In the genomic region with DNA sequence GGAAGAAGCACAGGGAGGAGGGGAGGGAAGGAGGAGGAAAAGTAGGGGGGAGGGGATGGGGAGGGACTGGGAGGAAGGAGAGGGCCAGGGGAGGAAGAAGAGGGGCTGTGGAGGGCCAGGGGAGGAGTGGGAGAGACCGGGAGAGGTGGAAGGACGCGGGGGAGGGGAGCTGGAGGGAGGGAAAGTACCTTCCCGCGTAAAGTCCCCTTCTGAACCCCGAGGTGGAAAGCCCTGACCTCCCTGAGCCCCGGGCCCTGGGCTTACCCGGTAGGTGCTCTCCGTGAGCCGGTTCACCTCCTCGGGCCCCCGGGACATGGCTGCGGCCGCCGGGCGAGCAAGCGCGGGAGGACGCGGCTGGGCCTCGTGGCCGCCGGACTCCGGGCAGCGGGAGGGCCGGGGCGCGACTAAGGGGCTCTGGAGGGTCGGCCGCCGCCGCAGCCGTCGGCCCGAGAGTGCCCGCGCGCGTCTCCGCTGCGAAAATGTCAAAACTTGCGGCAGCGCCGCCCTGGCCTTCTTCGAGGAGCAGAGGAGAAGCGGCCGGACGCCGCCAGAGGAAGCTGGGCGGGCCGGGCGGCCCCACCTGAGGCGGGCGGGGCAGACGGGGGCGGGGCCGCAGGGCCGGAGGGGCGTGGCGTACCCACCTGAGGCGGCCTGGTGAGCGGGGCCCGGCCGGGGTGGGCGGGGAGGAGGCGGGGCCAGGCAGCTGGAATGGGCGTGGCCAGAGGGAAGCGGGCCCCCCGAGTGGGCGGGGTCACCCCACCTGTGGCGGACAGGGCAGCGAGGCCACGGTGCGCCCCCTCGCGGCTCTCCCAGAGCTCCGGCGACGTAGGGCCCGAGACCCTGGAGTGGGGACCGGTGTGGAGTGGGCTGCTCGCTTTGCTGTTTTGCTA, we compare ENCODE assay signal across 1 cellular context.
TF ChIP-seq lines count a peak whose summit lies in the region.

Gene BAIAP2L1 (minus strand): TSS at position 553 of the 890 bp plus-strand sequence. CDS start 238 bp downstream, at position 315.

TF ChIP-seq in K562, 482 proteins besides CTCF, POLR2A, EP300 and RAD21 (continued from another document and continues in another):
- TF ChIP-seq, protein P1, sequence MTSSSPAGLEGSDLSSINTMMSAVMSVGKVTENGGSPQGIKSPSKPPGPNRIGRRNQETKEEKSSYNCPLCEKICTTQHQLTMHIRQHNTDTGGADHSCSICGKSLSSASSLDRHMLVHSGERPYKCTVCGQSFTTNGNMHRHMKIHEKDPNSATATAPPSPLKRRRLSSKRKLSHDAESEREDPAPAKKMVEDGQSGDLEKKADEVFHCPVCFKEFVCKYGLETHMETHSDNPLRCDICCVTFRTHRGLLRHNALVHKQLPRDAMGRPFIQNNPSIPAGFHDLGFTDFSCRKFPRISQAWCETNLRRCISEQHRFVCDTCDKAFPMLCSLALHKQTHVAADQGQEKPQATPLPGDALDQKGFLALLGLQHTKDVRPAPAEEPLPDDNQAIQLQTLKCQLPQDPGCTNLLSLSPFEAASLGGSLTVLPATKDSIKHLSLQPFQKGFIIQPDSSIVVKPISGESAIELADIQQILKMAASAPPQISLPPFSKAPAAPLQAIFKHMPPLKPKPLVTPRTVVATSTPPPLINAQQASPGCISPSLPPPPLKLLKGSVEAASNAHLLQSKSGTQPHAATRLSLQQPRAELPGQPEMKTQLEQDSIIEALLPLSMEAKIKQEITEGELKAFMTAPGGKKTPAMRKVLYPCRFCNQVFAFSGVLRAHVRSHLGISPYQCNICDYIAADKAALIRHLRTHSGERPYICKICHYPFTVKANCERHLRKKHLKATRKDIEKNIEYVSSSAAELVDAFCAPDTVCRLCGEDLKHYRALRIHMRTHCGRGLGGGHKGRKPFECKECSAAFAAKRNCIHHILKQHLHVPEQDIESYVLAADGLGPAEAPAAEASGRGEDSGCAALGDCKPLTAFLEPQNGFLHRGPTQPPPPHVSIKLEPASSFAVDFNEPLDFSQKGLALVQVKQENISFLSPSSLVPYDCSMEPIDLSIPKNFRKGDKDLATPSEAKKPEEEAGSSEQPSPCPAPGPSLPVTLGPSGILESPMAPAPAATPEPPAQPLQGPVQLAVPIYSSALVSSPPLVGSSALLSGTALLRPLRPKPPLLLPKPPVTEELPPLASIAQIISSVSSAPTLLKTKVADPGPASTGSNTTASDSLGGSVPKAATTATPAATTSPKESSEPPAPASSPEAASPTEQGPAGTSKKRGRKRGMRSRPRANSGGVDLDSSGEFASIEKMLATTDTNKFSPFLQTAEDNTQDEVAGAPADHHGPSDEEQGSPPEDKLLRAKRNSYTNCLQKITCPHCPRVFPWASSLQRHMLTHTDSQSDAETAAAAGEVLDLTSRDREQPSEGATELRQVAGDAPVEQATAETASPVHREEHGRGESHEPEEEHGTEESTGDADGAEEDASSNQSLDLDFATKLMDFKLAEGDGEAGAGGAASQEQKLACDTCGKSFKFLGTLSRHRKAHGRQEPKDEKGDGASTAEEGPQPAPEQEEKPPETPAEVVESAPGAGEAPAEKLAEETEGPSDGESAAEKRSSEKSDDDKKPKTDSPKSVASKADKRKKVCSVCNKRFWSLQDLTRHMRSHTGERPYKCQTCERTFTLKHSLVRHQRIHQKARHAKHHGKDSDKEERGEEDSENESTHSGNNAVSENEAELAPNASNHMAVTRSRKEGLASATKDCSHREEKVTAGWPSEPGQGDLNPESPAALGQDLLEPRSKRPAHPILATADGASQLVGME (CRISPR knock-in tag; IDR thresholded peaks at IDR 0.05): 0 out of 2 replicates have a peak, but pooled peaks have one; percentile 68
- TF ChIP-seq FUS (optimal IDR thresholded peaks at IDR 0.05; ENCODE audit: low read depth, low read length): no peak
- TF ChIP-seq ZFPM2 (CRISPR knock-in tag; IDR thresholded peaks at IDR 0.05): no peak
- 0 out of 4 replicates have a peak, but pooled peaks of 1 of the 2 experiments have one; percentile 61 for TF ChIP-seq TEAD1 (CRISPR knock-in tag; IDR thresholded peaks at IDR 0.05)
- no peak for TF ChIP-seq NR4A1 (CRISPR knock-in tag; IDR thresholded peaks at IDR 0.05)
- no peak for TF ChIP-seq NR4A1 (tag; IDR thresholded peaks at IDR 0.05)
- TF ChIP-seq ZNF408 (CRISPR knock-in tag; IDR thresholded peaks at IDR 0.05; ENCODE audit: low read depth): no peak
- 0 out of 2 replicates have a peak, but pooled peaks have one; percentile 67 for TF ChIP-seq ZNF444 (CRISPR knock-in tag; IDR thresholded peaks at IDR 0.05)
- no peak for TF ChIP-seq ZNF174 (CRISPR knock-in tag; IDR thresholded peaks at IDR 0.05)
- TF ChIP-seq GTF2F1 (IDR thresholded peaks at IDR 0.05; ENCODE audit: low read depth, low read length): no peak
- TF ChIP-seq NCOA4 (IDR thresholded peaks at IDR 0.05; ENCODE audit: partially characterized antibody): no peak
- no peak for TF ChIP-seq SAP30 (IDR thresholded peaks at IDR 0.05; ENCODE audit: borderline replicate concordance, insufficient read depth, low read depth, low read length, poor library complexity, severe bottlenecking)
- TF ChIP-seq TSC22D4 (tag; IDR thresholded peaks at IDR 0.05): no peak
- TF ChIP-seq GATA2 (CRISPR knock-in tag; IDR thresholded peaks at IDR 0.05): no peak
- TF ChIP-seq, protein P2, sequence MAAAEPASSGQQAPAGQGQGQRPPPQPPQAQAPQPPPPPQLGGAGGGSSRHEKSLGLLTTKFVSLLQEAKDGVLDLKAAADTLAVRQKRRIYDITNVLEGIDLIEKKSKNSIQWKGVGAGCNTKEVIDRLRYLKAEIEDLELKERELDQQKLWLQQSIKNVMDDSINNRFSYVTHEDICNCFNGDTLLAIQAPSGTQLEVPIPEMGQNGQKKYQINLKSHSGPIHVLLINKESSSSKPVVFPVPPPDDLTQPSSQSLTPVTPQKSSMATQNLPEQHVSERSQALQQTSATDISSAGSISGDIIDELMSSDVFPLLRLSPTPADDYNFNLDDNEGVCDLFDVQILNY (CRISPR knock-in tag; IDR thresholded peaks at IDR 0.05): no peak
- no peak for TF ChIP-seq BACH1 (tag; IDR thresholded peaks at IDR 0.05)
- TF ChIP-seq, protein P3, sequence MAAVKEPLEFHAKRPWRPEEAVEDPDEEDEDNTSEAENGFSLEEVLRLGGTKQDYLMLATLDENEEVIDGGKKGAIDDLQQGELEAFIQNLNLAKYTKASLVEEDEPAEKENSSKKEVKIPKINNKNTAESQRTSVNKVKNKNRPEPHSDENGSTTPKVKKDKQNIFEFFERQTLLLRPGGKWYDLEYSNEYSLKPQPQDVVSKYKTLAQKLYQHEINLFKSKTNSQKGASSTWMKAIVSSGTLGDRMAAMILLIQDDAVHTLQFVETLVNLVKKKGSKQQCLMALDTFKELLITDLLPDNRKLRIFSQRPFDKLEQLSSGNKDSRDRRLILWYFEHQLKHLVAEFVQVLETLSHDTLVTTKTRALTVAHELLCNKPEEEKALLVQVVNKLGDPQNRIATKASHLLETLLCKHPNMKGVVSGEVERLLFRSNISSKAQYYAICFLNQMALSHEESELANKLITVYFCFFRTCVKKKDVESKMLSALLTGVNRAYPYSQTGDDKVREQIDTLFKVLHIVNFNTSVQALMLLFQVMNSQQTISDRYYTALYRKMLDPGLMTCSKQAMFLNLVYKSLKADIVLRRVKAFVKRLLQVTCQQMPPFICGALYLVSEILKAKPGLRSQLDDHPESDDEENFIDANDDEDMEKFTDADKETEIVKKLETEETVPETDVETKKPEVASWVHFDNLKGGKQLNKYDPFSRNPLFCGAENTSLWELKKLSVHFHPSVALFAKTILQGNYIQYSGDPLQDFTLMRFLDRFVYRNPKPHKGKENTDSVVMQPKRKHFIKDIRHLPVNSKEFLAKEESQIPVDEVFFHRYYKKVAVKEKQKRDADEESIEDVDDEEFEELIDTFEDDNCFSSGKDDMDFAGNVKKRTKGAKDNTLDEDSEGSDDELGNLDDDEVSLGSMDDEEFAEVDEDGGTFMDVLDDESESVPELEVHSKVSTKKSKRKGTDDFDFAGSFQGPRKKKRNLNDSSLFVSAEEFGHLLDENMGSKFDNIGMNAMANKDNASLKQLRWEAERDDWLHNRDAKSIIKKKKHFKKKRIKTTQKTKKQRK (IDR thresholded peaks at IDR 0.05; ENCODE audit: borderline replicate concordance, low read depth, low read length): no peak
- TF ChIP-seq RFX5 (IDR thresholded peaks at IDR 0.05; ENCODE audit: low read depth, low read length): no peak
- no peak for TF ChIP-seq ZNF655 (CRISPR knock-in tag; IDR thresholded peaks at IDR 0.05)
- TF ChIP-seq ARID2 (IDR thresholded peaks at IDR 0.05): no peak
- no peak for TF ChIP-seq PTTG1 (tag; IDR thresholded peaks at IDR 0.05; ENCODE audit: low read depth)
- peak; percentile 50 for TF ChIP-seq HNRNPK (IDR thresholded peaks at IDR 0.05; ENCODE audit: low read depth, low read length, poor library complexity, severe bottlenecking)
- no peak for TF ChIP-seq ZNF79 (CRISPR knock-in tag; IDR thresholded peaks at IDR 0.05; ENCODE audit: low read depth)
- TF ChIP-seq ZNF764 (CRISPR knock-in tag; IDR thresholded peaks at IDR 0.05; ENCODE audit: low read depth): no peak
- peak in 1 of 2 experiments; percentile 74; a peak in 2 of 4 replicates for TF ChIP-seq KDM1A (IDR thresholded peaks at IDR 0.05)
- peak; percentile 76 for TF ChIP-seq CCNT2 (IDR thresholded peaks at IDR 0.05; ENCODE audit: borderline replicate concordance, extremely low read depth, insufficient read length, low read depth, low read length)
- TF ChIP-seq JUN (IDR thresholded peaks at IDR 0.05; ENCODE audit: borderline replicate concordance, low read depth, low read length): no peak
- no peak for TF ChIP-seq JUN (CRISPR knock-in tag; IDR thresholded peaks at IDR 0.05; ENCODE audit: borderline replicate concordance)
- TF ChIP-seq SMARCE1 (IDR thresholded peaks at IDR 0.05): no peak
- no peak for TF ChIP-seq SFPQ (IDR thresholded peaks at IDR 0.05; ENCODE audit: low read depth, low read length)
